8 cellular contexts compared by ENCODE assay signal in genomic region chr18:68714707-68715496, GRCh38. TPM values are rescaled to one million over a fixed set of nuclear protein-coding genes. Genes with fewer than 3 reads are reported as not detected.
DNase-seq lines count a peak whose midpoint lies in the region; ATAC-seq lines count a peak whose summit lies in the region.

TSS of gene TMX3 (minus strand) at chr18:68715108. CDS start at chr18:68714981, 127 bp downstream.

- no peaks in the 10 kb centered on the region for H3K9me3 Mint-ChIP-seq in activated CD4-positive, alpha-beta T cell treated with anti-CD3 and anti-CD28 coated beads for 36 hours (ENCODE audit: low read depth)

- DNase-seq in Ammon's horn (ENCODE audit: low spot score) = peak; percentile 94
- peak; percentile 84 for DNase-seq in GM19238 (ENCODE audit: insufficient read length, low spot score)
- peak; percentile 87 to 94 for DNase-seq in NCI-H524 (lab: John Stamatoyannopoulos, UW)
- peak; percentile 95 for DNase-seq in activated CD4-positive, alpha-beta T cell treated with anti-CD3 and anti-CD28 coated beads for 36 hours
- DNase-seq in kidney tubule cell (ENCODE audit: low spot score) = peak; percentile 99
- DNase-seq in stimulated activated CD4-positive, alpha-beta T cell treated with anti-CD3 and anti-CD28 coated beads, Interleukin-1b, Interleukin-23, amount 100 ng/mL, for 24 hours (ENCODE audit: low read depth in 4 of 4, low spot score in 1 of 4) = peak; percentile 61 to 90 (median 84)

- intact Hi-C loops in activated CD4-positive, alpha-beta T cell treated with anti-CD3 and anti-CD28 coated beads for 36 hours (cut with DNase I, micrococcal nuclease) = loop anchor here (1.0 to 10.0 kb wide), 3 partner anchors 1199 to 1490 kb away; partner anchors contain the start of genes DSEL (in 2 of the 2) and RTTN (in 2 of the 2)

- peaks cover 34% of the 10 kb centered on the region for H3K36me3 Mint-ChIP-seq in activated CD4-positive, alpha-beta T cell treated with anti-CD3 and anti-CD28 coated beads for 36 hours (ENCODE audit: low read depth)

- POLR2A ChIA-PET in activated CD4-positive, alpha-beta T cell treated with anti-CD3 and anti-CD28 coated beads for 36 hours (lab: Charles Lee) = interaction anchor here (0.6 kb wide), 1 partner anchor 19 kb away, joined by 3 read pairs; no protein-coding TSS in a partner anchor

- H3K27ac Mint-ChIP-seq in activated CD4-positive, alpha-beta T cell treated with anti-CD3 and anti-CD28 coated beads for 36 hours = peak within 1 kb of the TSS; percentile 97

- no peaks in the 10 kb centered on the region for H3K27me3 Mint-ChIP-seq in activated CD4-positive, alpha-beta T cell treated with anti-CD3 and anti-CD28 coated beads for 36 hours

- ATAC-seq in HG03442 (IDR thresholded peaks at IDR 0.05; ENCODE audit: unreplicated experiment) = peak; percentile 96
- peak; percentile 99 for ATAC-seq in activated CD4-positive, alpha-beta T cell treated with anti-CD3 and anti-CD28 coated beads for 36 hours

- peak within 1 kb of the TSS; percentile 34 for H3K27ac ChIP-seq in cingulate gyrus (ENCODE audit: low read depth, low read length)

- H3K4me1 Mint-ChIP-seq in activated CD4-positive, alpha-beta T cell treated with anti-CD3 and anti-CD28 coated beads for 36 hours = peaks cover 34% of the 10 kb centered on the region

- peak within 1 kb of the TSS; percentile 99 for H3K4me3 Mint-ChIP-seq in activated CD4-positive, alpha-beta T cell treated with anti-CD3 and anti-CD28 coated beads for 36 hours

- CTCF ChIA-PET in activated CD4-positive, alpha-beta T cell treated with anti-CD3 and anti-CD28 coated beads for 36 hours (lab: Charles Lee) = no interaction called here

RNA-seq across cellular contexts. Expression of gene TMX3, which starts in this region (rescaled TPM):
- 10 to 100 TPM; 46.9 to 49.9 TPM for total RNA-seq in activated CD4-positive, alpha-beta T cell treated with anti-CD3 and anti-CD28 coated beads for 36 hours

Comparison
In these comparisons a context has a peak if more than half of its experiments do, and no peak if none do; other contexts are left out.
1. Peak in every context shown above with its lines: DNase-seq, ATAC-seq and H3K27ac ChIP-seq.